ENCODE assay signal across 25 cellular contexts in genomic region chr2:920999-921398, GRCh38.
"Had no signal": no experiment of that assay in that cellular context is flagged by ENCODE, and none has a peak within 500 bp of the region (broad histone marks: within the 10 kb centered on the region; RNA-seq: fewer than 3 reads in every experiment).

No MANE protein-coding gene starts in this region.

- ATAC-seq: stimulated activated naive B cell treated with anti-CD40 and anti-IgM and Interleukin-4, amounts not matched to agents 10 μg/mL and 1 μg/mL and 100 μg/mL, for 72 hours; stimulated activated naive CD8-positive, alpha-beta T cell treated with anti-CD3 and anti-CD28 coated beads, Interleukin-15, amount 100 ng/mL, for 72 hours; stimulated activated naive CD8-positive, alpha-beta T cell treated with anti-CD3 and anti-CD28 coated beads, Interleukin-15, Interleukin-2, amounts not matched to agents 100 U/mL and 50 U/mL, for 24 hours; upper lobe of right lung had no signal

- DNase-seq: stimulated activated CD4-positive, alpha-beta T cell treated with anti-CD3 and anti-CD28 coated beads, Interleukin-2, amount 100 ng/mL, for 48 hours; stimulated activated CD4-positive, alpha-beta T cell treated with anti-CD3 and anti-CD28 coated beads, Interleukin-4, amount 100 ng/mL, for 1 hour; stimulated activated CD4-positive, alpha-beta T cell treated with anti-CD3 and anti-CD28 coated beads, Interleukin-4, amount 100 ng/mL, for 24 hours; stimulated activated CD4-positive, alpha-beta T cell treated with anti-CD3 and anti-CD28 coated beads, Interleukin-4, amount 100 ng/mL, for 4 hours; stimulated activated CD8-positive, alpha-beta memory T cell treated with anti-CD3 and anti-CD28 coated beads, Interleukin-4, amount 100 ng/mL, for 48 hours; stimulated activated naive B cell treated with anti-CD40 and anti-IgM and Interleukin-4, amounts not matched to agents 10 μg/mL and 1 μg/mL and 100 μg/mL, for 72 hours; stimulated activated naive CD4-positive, alpha-beta T cell; stimulated activated naive CD4-positive, alpha-beta T cell treated with Interleukin-2 at 50 U/mL for 16 hours; stimulated activated naive CD8-positive, alpha-beta T cell treated with anti-CD3 and anti-CD28 coated beads, Interleukin-15, amount 100 ng/mL, for 72 hours; stimulated activated naive CD8-positive, alpha-beta T cell treated with anti-CD3 and anti-CD28 coated beads, Interleukin-15, Interleukin-2, amounts not matched to agents 100 U/mL and 50 U/mL, for 24 hours; stomach; substantia nigra; testis; thyroid gland; tibial artery; transverse colon; trophoblast cell; uterus had no signal

- H3K4me3 ChIP-seq: stomach, suprapubic skin, testis, thoracic aorta, thyroid gland, tibial artery, tibial nerve, transverse colon, upper lobe of left lung, upper lobe of right lung, uterus, vagina had no signal

- H3K4me1 ChIP-seq: stomach, suprapubic skin, testis, thyroid gland, tibial artery, tibial nerve, transverse colon, upper lobe of left lung, upper lobe of right lung, uterus, vagina had no signal

- FAIRE-seq: urothelium cell line had no signal

- H3K9me3 ChIP-seq: stomach, suprapubic skin, testis, thoracic aorta, thyroid gland, tibial artery, tibial nerve, transverse colon, upper lobe of left lung, upper lobe of right lung, uterus, vagina had no signal

- H3K36me3 ChIP-seq: stomach, suprapubic skin, thoracic aorta, thyroid gland, tibial artery, tibial nerve, transverse colon, upper lobe of left lung, upper lobe of right lung, uterus, vagina had no signal

- H3K27me3 ChIP-seq: testis, thyroid gland, tibial nerve, transverse colon, upper lobe of left lung, upper lobe of right lung, uterus, vagina had no signal

- H3K27ac ChIP-seq: stomach, suprapubic skin, testis, thoracic aorta, thyroid gland, tibial artery, tibial nerve, transverse colon, upper lobe of left lung, upper lobe of right lung, uterus, vagina had no signal
